Comparison of ENCODE assay signal across 8 cellular contexts in genomic region chr2:196268538-196269338, GRCh38.
DNase-seq lines count a peak whose midpoint lies in the region; ATAC-seq lines count a peak whose summit lies in the region.

No MANE protein-coding gene starts in this region.

- H3K4me1 Mint-ChIP-seq in activated naive CD4-positive, alpha-beta T cell treated with anti-CD3 and anti-CD28 coated beads, Interleukin-2, amount 50 U/mL, for 24 hours: peaks cover 76% of the 10 kb centered on the region
- H3K4me1 Mint-ChIP-seq in stimulated activated naive CD8-positive, alpha-beta T cell treated with anti-CD3 and anti-CD28 coated beads, Interleukin-15, Interleukin-2, amounts not matched to agents 100 ng/mL and 50 ng/mL, for 24 hours (ENCODE audit: low read depth): peaks cover 80% of the 10 kb centered on the region

- no peak for ATAC-seq in HG02678 (IDR thresholded peaks at IDR 0.05; ENCODE audit: unreplicated experiment)

- peak overlapping the region; percentile 66 for H3K4me3 Mint-ChIP-seq in activated naive CD4-positive, alpha-beta T cell treated with anti-CD3 and anti-CD28 coated beads, Interleukin-2, amount 50 U/mL, for 24 hours
- peak overlapping the region; percentile 79 for H3K4me3 Mint-ChIP-seq in stimulated activated naive CD8-positive, alpha-beta T cell treated with anti-CD3 and anti-CD28 coated beads, Interleukin-15, Interleukin-2, amounts not matched to agents 100 ng/mL and 50 ng/mL, for 24 hours

- DNase-seq in activated naive CD4-positive, alpha-beta T cell treated with anti-CD3 and anti-CD28 coated beads, Interleukin-2, amount 50 U/mL, for 16 hours: no peak
- peak; percentile 18 for DNase-seq in RPMI8226
- DNase-seq in fibroblast of gingiva (ENCODE audit: low read depth): peak; percentile 94
- no peak for DNase-seq in DMS153 treated with DMSO at 0.1 percent for 48 hours (lab: John Stamatoyannopoulos, UW; ENCODE audit: unreplicated experiment)
- DNase-seq in stimulated activated CD4-positive, alpha-beta T cell treated with anti-CD3 and anti-CD28 coated beads, Interleukin-15, amount 100 ng/mL, for 24 hours: no peak

- H3K27ac Mint-ChIP-seq in activated naive CD4-positive, alpha-beta T cell treated with anti-CD3 and anti-CD28 coated beads, Interleukin-2, amount 50 U/mL, for 24 hours: peak overlapping the region; percentile 94
- peak overlapping the region; percentile 97 for H3K27ac Mint-ChIP-seq in stimulated activated naive CD8-positive, alpha-beta T cell treated with anti-CD3 and anti-CD28 coated beads, Interleukin-15, Interleukin-2, amounts not matched to agents 100 ng/mL and 50 ng/mL, for 24 hours

- no peaks in the 10 kb centered on the region for H3K27me3 Mint-ChIP-seq in activated naive CD4-positive, alpha-beta T cell treated with anti-CD3 and anti-CD28 coated beads, Interleukin-2, amount 50 U/mL, for 24 hours
- H3K27me3 Mint-ChIP-seq in stimulated activated naive CD8-positive, alpha-beta T cell treated with anti-CD3 and anti-CD28 coated beads, Interleukin-15, Interleukin-2, amounts not matched to agents 100 ng/mL and 50 ng/mL, for 24 hours: no peaks in the 10 kb centered on the region

- peaks cover 1% of the 10 kb centered on the region for H3K36me3 Mint-ChIP-seq in activated naive CD4-positive, alpha-beta T cell treated with anti-CD3 and anti-CD28 coated beads, Interleukin-2, amount 50 U/mL, for 24 hours
- H3K36me3 Mint-ChIP-seq in stimulated activated naive CD8-positive, alpha-beta T cell treated with anti-CD3 and anti-CD28 coated beads, Interleukin-15, Interleukin-2, amounts not matched to agents 100 ng/mL and 50 ng/mL, for 24 hours (ENCODE audit: low read depth): peaks cover 7% of the 10 kb centered on the region

- peaks cover 5% of the 10 kb centered on the region for H3K9me3 Mint-ChIP-seq in activated naive CD4-positive, alpha-beta T cell treated with anti-CD3 and anti-CD28 coated beads, Interleukin-2, amount 50 U/mL, for 24 hours
- no peaks in the 10 kb centered on the region for H3K9me3 Mint-ChIP-seq in stimulated activated naive CD8-positive, alpha-beta T cell treated with anti-CD3 and anti-CD28 coated beads, Interleukin-15, Interleukin-2, amounts not matched to agents 100 ng/mL and 50 ng/mL, for 24 hours

Comparison
In these comparisons a context has a peak if more than half of its experiments do, and no peak if none do; other contexts are left out.
1. DNase-seq: peak in RPMI8226 (single experiment) and fibroblast of gingiva (single experiment); none in activated naive CD4-positive, alpha-beta T cell treated with anti-CD3 and anti-CD28 coated beads, Interleukin-2, amount 50 U/mL, for 16 hours (single experiment), DMS153 treated with DMSO at 0.1 percent for 48 hours (single experiment) and stimulated activated CD4-positive, alpha-beta T cell treated with anti-CD3 and anti-CD28 coated beads, Interleukin-15, amount 100 ng/mL, for 24 hours (single experiment).